23 cellular contexts compared by ENCODE assay signal in genomic region chr2:190366248-190366753, GRCh38. TPM values are rescaled to one million over a fixed set of nuclear protein-coding genes. Genes with fewer than 3 reads are reported as not detected.
"Had no signal": no experiment of that assay in that cellular context is flagged by ENCODE, and none has a peak within 500 bp of the region (broad histone marks: within the 10 kb centered on the region; RNA-seq: fewer than 3 reads in every experiment).

No MANE protein-coding gene starts in this region.

- H3K4me1 ChIP-seq: SJCRH30 had no signal

- H3K27ac ChIP-seq: PC-9, RWPE1, SJCRH30, SK-N-MC had no signal

- H3K27me3 ChIP-seq: SJCRH30 had no signal

- FAIRE-seq: RCC 7860 had no signal

- H3K9me3 ChIP-seq: SJCRH30 had no signal

- H3K4me3 ChIP-seq: PC-9, SJCRH30, SK-N-MC had no signal

- ATAC-seq: Panc1, Right ventricle myocardium inferior, SK-N-SH treated with all-trans-retinoic acid at 6 μM for 48 hours, T-cell had no signal

- H2AFZ ChIP-seq: PC-9 had no signal

- H3K4me2 ChIP-seq: PC-9 had no signal

- DNase-seq: Kasumi-1, MM.1S, MV-4-11, NCI-H1092, NCI-H1417 treated with DMSO at 0.1 percent for 48 hours, NCI-H1436 treated with DMSO at 0.1 percent for 48 hours, NCI-H1694 treated with DMSO at 0.1 percent for 48 hours, NCI-H187 treated with DMSO at 0.1 percent for 48 hours, NCI-H446, NCI-H524 treated with DMSO at 0.1 percent for 48 hours, NCI-H526 treated with DMSO at 0.1 percent for 48 hours, NCI-H774, PC-9, SIG-M5, SJCRH30, T-cell had no signal

RNA-seq across cellular contexts. Expression of gene INPP1, which starts 22.9 kb away (rescaled TPM):
- total RNA-seq: OCI-LY7 had no signal
